ENCODE assay signal across 12 cellular contexts in the genomic region with DNA sequence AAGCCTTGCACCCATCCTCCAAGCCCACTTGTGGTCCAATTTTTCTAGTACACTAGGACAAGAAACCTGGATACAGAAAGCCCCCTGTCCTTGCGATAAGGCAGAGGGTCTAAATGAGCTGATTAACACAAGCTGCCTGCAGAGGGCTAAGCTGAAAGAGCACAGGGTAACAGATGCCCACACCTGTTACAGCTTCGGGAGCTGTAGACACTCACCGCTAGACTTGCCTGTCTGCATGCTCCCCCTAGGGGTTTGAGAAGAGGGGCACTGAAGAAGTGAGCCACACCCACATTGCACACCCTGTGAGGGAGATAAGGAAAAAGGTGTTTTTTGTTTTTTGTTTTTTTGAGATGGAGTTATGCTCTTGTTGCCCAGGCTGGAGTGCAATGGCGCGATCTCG.
DNase-seq lines count a peak whose midpoint lies in the region; ATAC-seq and TF ChIP-seq lines count a peak whose summit lies in the region.
"Had no signal": no experiment of that assay in that cellular context is flagged by ENCODE, and none has a peak within 500 bp of the region (broad histone marks: within the 10 kb centered on the region; RNA-seq: fewer than 3 reads in every experiment).

No MANE protein-coding gene starts in this region.

- H3K9me3 Mint-ChIP-seq in nephron progenitor cell: no peaks in the 10 kb centered on the region

- H3K36me3 Mint-ChIP-seq in nephron progenitor cell (ENCODE audit: low read depth): no peaks in the 10 kb centered on the region

- H3K36me3 ChIP-seq in Karpas-422 (ENCODE audit: insufficient read depth, low read length): no peaks in the 10 kb centered on the region
- H3K36me3 ChIP-seq in SJCRH30: no peaks in the 10 kb centered on the region

- H3K4me3 ChIP-seq in Karpas-422 (ENCODE audit: low read length): peak overlapping the region; percentile 45
- no peak overlapping the region for H3K4me3 ChIP-seq in SJCRH30

- H3K79me2 ChIP-seq in Karpas-422 (ENCODE audit: low read length): no peaks in the 10 kb centered on the region

- H3K4me3 Mint-ChIP-seq in nephron progenitor cell: no peak overlapping the region
- H3K4me3 Mint-ChIP-seq: activated T-cell treated with anti-CD3 and anti-CD28 coated beads, Interleukin-2, amount 50 U/mL, for 4 hours had no signal

- peak overlapping the region; percentile 62 for H3K9ac ChIP-seq in Karpas-422 (ENCODE audit: low read length)

- H3K27me3 ChIP-seq in Karpas-422 (ENCODE audit: low read length) (no peaks in the 10 kb centered on the region), SJCRH30 (no peaks in the 10 kb centered on the region)

- peak overlapping the region; percentile 83 for H3K27ac ChIP-seq in Karpas-422 (ENCODE audit: low read length)
- no peak overlapping the region for H3K27ac ChIP-seq in SJCRH30

- peak overlapping the region; percentile 68 for H3K4me2 ChIP-seq in Karpas-422 (ENCODE audit: low read depth, low read length, poor library complexity, severe bottlenecking)

- H3K27ac Mint-ChIP-seq in nephron progenitor cell: no peak overlapping the region

- peak; percentile 10 for TF ChIP-seq CTCF in nephron progenitor cell (IDR thresholded peaks at IDR 0.05)

- H4K20me1 ChIP-seq in Karpas-422 (ENCODE audit: insufficient read depth, low read depth, low read length): no peaks in the 10 kb centered on the region

- H3K4me1 ChIP-seq in Karpas-422 (ENCODE audit: low read length) (peaks cover 83% of the 10 kb centered on the region), SJCRH30 (no peaks in the 10 kb centered on the region)

- no peaks in the 10 kb centered on the region for H3K9me2 ChIP-seq in Karpas-422 (replicated peaks; ENCODE audit: insufficient read depth, low read length)

- ATAC-seq in GM18861 (IDR thresholded peaks at IDR 0.05; ENCODE audit: unreplicated experiment) (no peak), HG03108 (IDR thresholded peaks at IDR 0.05; ENCODE audit: unreplicated experiment) (no peak)
- ATAC-seq: activated T-cell treated with anti-CD3 and anti-CD28 coated beads, Interleukin-2, amount 50 U/mL, for 4 hours; HCT116 had no signal

- H3K9me3 ChIP-seq in Karpas-422 (ENCODE audit: low read length): no peaks in the 10 kb centered on the region
- no peaks in the 10 kb centered on the region for H3K9me3 ChIP-seq in SJCRH30 (replicated peaks)

- H3K4me1 Mint-ChIP-seq in nephron progenitor cell: no peaks in the 10 kb centered on the region

- DNase-seq in NCI-H2107 treated with DMSO at 0.1 percent for 48 hours (lab: John Stamatoyannopoulos, UW; ENCODE audit: unreplicated experiment) (peak; percentile 24), NCI-H2107 (lab: John Stamatoyannopoulos, UW) (no peak), Karpas-422 (peak; percentile 91), SJCRH30 (peak; percentile 29 to 37), nephron progenitor cell (no peak), kidney glomerular epithelial cell (lab: John Stamatoyannopoulos, UW) (no peak)
- DNase-seq: activated T-cell treated with anti-CD3 and anti-CD28 coated beads, Interleukin-2, amount 50 U/mL, for 4 hours; effector memory CD4-positive, alpha-beta T cell; stimulated activated CD4-positive, alpha-beta T cell treated with anti-CD3 and anti-CD28 coated beads, Interleukin-4, amount 100 ng/mL, for 4 hours had no signal

- H2AFZ ChIP-seq in Karpas-422 (ENCODE audit: low read length): peak overlapping the region; percentile 53

- H3K27me3 Mint-ChIP-seq in nephron progenitor cell (ENCODE audit: low read depth, poor library complexity): peaks cover 48% of the 10 kb centered on the region

Comparison
In these comparisons a context has a peak if more than half of its experiments do, and no peak if none do; other contexts are left out.
1. DNase-seq: peak in NCI-H2107 treated with DMSO at 0.1 percent for 48 hours (single experiment), Karpas-422 (single experiment) and SJCRH30 (2 of 2); none in NCI-H2107 (single experiment), nephron progenitor cell (single experiment) and kidney glomerular epithelial cell (single experiment).